8 cellular contexts compared by ENCODE assay signal in the genomic region with DNA sequence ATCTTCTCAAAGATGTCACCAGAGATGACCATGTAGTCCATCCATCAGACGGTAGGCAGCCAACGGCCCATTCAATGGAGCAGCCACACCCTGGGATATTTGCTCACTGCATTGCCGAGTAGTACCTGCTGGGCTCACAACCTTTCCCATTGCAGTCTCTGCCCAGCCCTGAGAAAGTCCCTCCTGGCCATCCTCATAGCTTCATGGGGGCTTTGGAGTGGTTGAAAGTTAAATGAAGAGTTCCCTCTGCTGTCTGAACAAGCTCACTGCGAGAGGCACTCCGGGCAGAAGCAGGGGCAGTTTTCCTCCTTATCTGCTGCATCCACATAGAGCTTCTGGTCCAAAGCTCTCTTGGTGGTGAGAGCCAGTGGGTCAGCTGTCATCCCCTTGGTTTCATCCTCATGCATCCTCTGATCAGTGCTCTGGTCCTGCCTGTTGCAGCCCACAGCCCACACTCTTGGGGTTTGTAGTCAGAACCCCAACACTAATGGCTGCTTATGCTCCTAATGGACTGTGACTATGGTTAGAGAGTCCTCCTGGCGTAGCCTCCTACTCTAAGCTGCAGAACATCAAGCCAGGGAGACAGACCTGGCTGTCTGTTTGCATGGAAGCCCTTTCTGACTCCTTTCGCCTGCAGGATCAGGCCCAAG. TPM values are rescaled to one million over a fixed set of nuclear protein-coding genes. Genes with fewer than 3 reads are reported as not detected.
DNase-seq lines count a peak whose midpoint lies in the region; ATAC-seq and TF ChIP-seq lines count a peak whose summit lies in the region.

No MANE protein-coding gene starts in this region.

- TF ChIP-seq POLR2A in gastrocnemius medialis (IDR thresholded peaks at IDR 0.05): no peak

- peaks cover 4% of the 10 kb centered on the region for H3K4me1 Mint-ChIP-seq in glutamatergic neuron (ENCODE audit: low read depth, unreplicated experiment)
- H3K4me1 Mint-ChIP-seq in stimulated activated memory B cell treated with anti-CD40 and anti-IgM and Interleukin-4, amounts not matched to agents 10 μg/mL and 1 μg/mL and 100 μg/mL, for 72 hours: peaks cover 53% of the 10 kb centered on the region

- intact Hi-C loops in left ventricle myocardium inferior (cut with micrococcal nuclease) (loop anchor here (10.0 kb wide), 1 partner anchor 232 kb away; no protein-coding TSS in a partner anchor), Right ventricle myocardium superior (cut with DNase I) (loop anchor here (5.0 kb wide), 1 partner anchor 170 kb away; no protein-coding TSS in a partner anchor), gastrocnemius medialis (cut with DNase I; ENCODE audit: low total_unique reads) (no loop called here)

- ATAC-seq in Right ventricle myocardium superior (ENCODE audit: poor library complexity) (no peak), gastrocnemius medialis (no peak), GM21390 (IDR thresholded peaks at IDR 0.05; ENCODE audit: unreplicated experiment) (no peak)
- ATAC-seq in stimulated activated memory B cell treated with anti-CD40 and anti-IgM and Interleukin-4, amounts not matched to agents 10 μg/mL and 1 μg/mL and 100 μg/mL, for 72 hours: no peak

- H3K27ac Mint-ChIP-seq in glutamatergic neuron (ENCODE audit: unreplicated experiment): no peak overlapping the region
- H3K27ac Mint-ChIP-seq in stimulated activated memory B cell treated with anti-CD40 and anti-IgM and Interleukin-4, amounts not matched to agents 10 μg/mL and 1 μg/mL and 100 μg/mL, for 72 hours: peak overlapping the region; percentile 3

- H3K9me3 ChIP-seq in left ventricle myocardium inferior (replicated peaks) (no peaks in the 10 kb centered on the region), gastrocnemius medialis (no peaks in the 10 kb centered on the region)

- DNase-seq in left ventricle myocardium inferior (no peak), Right ventricle myocardium superior (no peak), NCI-H1105 treated with DMSO at 0.1 percent for 48 hours (lab: John Stamatoyannopoulos, UW) (peak; percentile 66), glutamatergic neuron (peak; percentile 51), gastrocnemius medialis (no peak)

- H3K27ac ChIP-seq in left ventricle myocardium inferior (replicated peaks) (no peak overlapping the region), VCaP (peak overlapping the region; percentile 91), gastrocnemius medialis (no peak overlapping the region)

- no peaks in the 10 kb centered on the region for H3K9me3 Mint-ChIP-seq in glutamatergic neuron (ENCODE audit: unreplicated experiment)
- H3K9me3 Mint-ChIP-seq in stimulated activated memory B cell treated with anti-CD40 and anti-IgM and Interleukin-4, amounts not matched to agents 10 μg/mL and 1 μg/mL and 100 μg/mL, for 72 hours: no peaks in the 10 kb centered on the region

- H3K27me3 ChIP-seq in left ventricle myocardium inferior (ENCODE audit: low read depth) (peaks cover 56% of the 10 kb centered on the region), gastrocnemius medialis (no peaks in the 10 kb centered on the region)

- H3K36me3 ChIP-seq in left ventricle myocardium inferior (no peaks in the 10 kb centered on the region), gastrocnemius medialis (no peaks in the 10 kb centered on the region)

- no peaks in the 10 kb centered on the region for H3K4me1 ChIP-seq in left ventricle myocardium inferior
- H3K4me1 ChIP-seq in gastrocnemius medialis: no peaks in the 10 kb centered on the region

- peaks cover 1% of the 10 kb centered on the region for H3K27me3 Mint-ChIP-seq in glutamatergic neuron (ENCODE audit: unreplicated experiment)
- H3K27me3 Mint-ChIP-seq in stimulated activated memory B cell treated with anti-CD40 and anti-IgM and Interleukin-4, amounts not matched to agents 10 μg/mL and 1 μg/mL and 100 μg/mL, for 72 hours: no peaks in the 10 kb centered on the region

- H3K36me3 Mint-ChIP-seq in glutamatergic neuron (ENCODE audit: unreplicated experiment): no peaks in the 10 kb centered on the region
- H3K36me3 Mint-ChIP-seq in stimulated activated memory B cell treated with anti-CD40 and anti-IgM and Interleukin-4, amounts not matched to agents 10 μg/mL and 1 μg/mL and 100 μg/mL, for 72 hours: no peaks in the 10 kb centered on the region

- no peak overlapping the region for H3K4me3 ChIP-seq in left ventricle myocardium inferior
- no peak overlapping the region for H3K4me3 ChIP-seq in gastrocnemius medialis

- in situ Hi-C loops in gastrocnemius medialis (cut with MboI; ENCODE audit: low sequenced_read_pairs in 4 of 4): loop anchor here in 3 of 4 donors (10.0 to 25.0 kb wide), 4 partner anchors 108 to 605 kb away; no protein-coding TSS in a partner anchor

- TF ChIP-seq CTCF in left ventricle myocardium inferior (IDR thresholded peaks at IDR 0.05; ENCODE audit: borderline replicate concordance) (peak; percentile 41), VCaP (conservative IDR thresholded peaks at IDR 0.05) (peak; percentile 83), glutamatergic neuron (IDR thresholded peaks at IDR 0.05; ENCODE audit: partially characterized antibody, unreplicated experiment) (no peak), gastrocnemius medialis (IDR thresholded peaks at IDR 0.05 in 4 of 5, conservative IDR thresholded peaks at IDR 0.05 in 1 of 5) (no peak)

- H3K4me3 Mint-ChIP-seq in glutamatergic neuron (ENCODE audit: unreplicated experiment): no peak overlapping the region
- no peak overlapping the region for H3K4me3 Mint-ChIP-seq in stimulated activated memory B cell treated with anti-CD40 and anti-IgM and Interleukin-4, amounts not matched to agents 10 μg/mL and 1 μg/mL and 100 μg/mL, for 72 hours

RNA-seq across cellular contexts. Expression of gene TNFSF8, which starts 23.3 kb away (rescaled TPM):
- total RNA-seq in left ventricle myocardium inferior (0.63 TPM), Right ventricle myocardium superior (0.46 TPM), glutamatergic neuron (ENCODE audit: unreplicated experiment) (not detected), gastrocnemius medialis (under 1 TPM in 2 of 4 donors, not detected in 2; 0.29 to 0.76 TPM)

Comparison
In these comparisons a context has a peak if more than half of its experiments do, and no peak if none do; other contexts are left out.
1. DNase-seq: peak in NCI-H1105 treated with DMSO at 0.1 percent for 48 hours (single experiment) and glutamatergic neuron (single experiment); none in left ventricle myocardium inferior (single experiment), Right ventricle myocardium superior (single experiment) and gastrocnemius medialis (0 of 2).
2. CTCF ChIP-seq: peak in left ventricle myocardium inferior (single experiment) and VCaP (single experiment); none in glutamatergic neuron (single experiment) and gastrocnemius medialis (0 of 5).